24 cellular contexts compared by ENCODE assay signal in the genomic region with DNA sequence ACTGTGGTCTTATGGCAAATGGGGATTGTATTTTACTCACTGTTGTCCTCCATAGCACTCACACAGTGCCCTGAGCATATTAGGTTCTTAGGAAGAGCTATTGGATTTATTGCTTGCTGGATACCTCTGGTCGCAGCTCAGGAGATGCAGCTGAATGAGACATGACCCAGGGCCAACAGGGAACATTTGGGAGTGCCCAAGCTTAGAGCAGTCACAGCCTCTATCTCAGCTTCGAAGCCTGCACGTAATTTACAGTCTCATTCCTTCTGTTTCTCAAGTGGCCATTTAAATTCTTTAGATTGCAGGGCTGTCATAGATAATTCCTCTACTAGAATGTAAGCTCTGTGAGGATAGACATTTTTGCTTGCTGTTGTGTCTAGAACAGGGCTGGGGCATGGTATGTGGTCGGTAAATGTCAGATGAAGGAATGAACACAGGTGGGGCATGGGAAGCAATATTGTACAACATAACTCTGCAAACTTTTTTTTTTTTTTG.
A peak's percentile ranks its signal among the peaks of the same experiment; 100 is the strongest.
DNase-seq lines count a peak whose midpoint lies in the region; ATAC-seq, FAIRE-seq and TF ChIP-seq lines count a peak whose summit lies in the region.
"Had no signal": no experiment of that assay in that cellular context is flagged by ENCODE, and none has a peak within 500 bp of the region (broad histone marks: within the 10 kb centered on the region; RNA-seq: fewer than 3 reads in every experiment).

No MANE protein-coding gene starts in this region.

- H4K5ac ChIP-seq in mesendoderm (ENCODE audit: low read length) = no peak overlapping the region

- no peak for TF ChIP-seq CTCF in pancreas (IDR thresholded peaks at IDR 0.05)

- H2AK5ac ChIP-seq in trophoblast cell (ENCODE audit: low read length) (no peak overlapping the region), mesendoderm (ENCODE audit: low read length) (no peak overlapping the region)

- H2AFZ ChIP-seq in trophoblast cell (ENCODE audit: insufficient read depth, low read length, poor library complexity) = no peak overlapping the region

- no peak overlapping the region for H3K18ac ChIP-seq in trophoblast cell (ENCODE audit: low read length)
- no peak overlapping the region for H3K18ac ChIP-seq in mesendoderm (ENCODE audit: low read length)

- H3K4ac ChIP-seq in trophoblast cell (ENCODE audit: low read depth, low read length) (no peak overlapping the region), mesendoderm (ENCODE audit: low read depth, low read length) (no peak overlapping the region)

- no peak overlapping the region for H3K23ac ChIP-seq in trophoblast cell (ENCODE audit: low read length)
- H3K23ac ChIP-seq in mesendoderm (ENCODE audit: low read length) = no peak overlapping the region

- no peak overlapping the region for H2BK120ac ChIP-seq in trophoblast cell (ENCODE audit: insufficient read depth, low read length, poor library complexity)
- no peak overlapping the region for H2BK120ac ChIP-seq in mesendoderm (ENCODE audit: low read depth, low read length)

- H4K12ac ChIP-seq in trophoblast cell (ENCODE audit: low read depth, low read length) = no peak overlapping the region

- DNase-seq in trophoblast cell (peak; percentile 66 to 83), mesendoderm (no peak), pancreas (no peak), frontal cortex (ENCODE audit: low spot score in 2 of 2) (no peak)
- DNase-seq: activated CD4-positive, alpha-beta T cell treated with anti-CD3 and anti-CD28 coated beads, Interleukin-2, amount 50 U/mL, for 4 hours; activated naive CD4-positive, alpha-beta T cell; activated T-cell treated with anti-CD3 and anti-CD28 coated beads, Interleukin-2, amount 50 U/mL, for 1 hour; amygdala; CD8-positive, alpha-beta memory T cell; central memory CD4-positive, alpha-beta T cell; erythroblast; gastrocnemius medialis; GOT3; kidney glomerular epithelial cell; mammary epithelial cell; naive B cell; NCI-H1417; NCI-H774; SIG-M5 had no signal

- H3K4me2 ChIP-seq in trophoblast cell (ENCODE audit: low read length) (no peak overlapping the region), mesendoderm (ENCODE audit: low read length) (no peak overlapping the region)

- H2BK15ac ChIP-seq in mesendoderm (replicated peaks; ENCODE audit: low read depth) = no peak overlapping the region

- intact Hi-C loops in pancreas (cut with DNase I) = no loop called here

- H3K9ac ChIP-seq in trophoblast cell (ENCODE audit: low read length) (no peak overlapping the region), mesendoderm (ENCODE audit: low read length) (no peak overlapping the region)

- H4K91ac ChIP-seq in trophoblast cell (ENCODE audit: low read depth, low read length) = no peak overlapping the region

- H4K8ac ChIP-seq in trophoblast cell (ENCODE audit: low read depth, low read length) (no peak overlapping the region), mesendoderm (ENCODE audit: low read depth, low read length) (no peak overlapping the region)

- peaks cover 6% of the 10 kb centered on the region for H3K27me3 ChIP-seq in trophoblast cell (ENCODE audit: insufficient read depth, low read length)
- H3K27me3 ChIP-seq in mesendoderm (ENCODE audit: insufficient read depth, low read length, poor library complexity) = no peaks in the 10 kb centered on the region
- H3K27me3 ChIP-seq in pancreas = no peaks in the 10 kb centered on the region
- H3K27me3 ChIP-seq: right atrium auricular region, suprapubic skin had no signal

- H3K79me1 ChIP-seq in trophoblast cell (ENCODE audit: low read length) (no peaks in the 10 kb centered on the region), mesendoderm (ENCODE audit: low read length) (no peaks in the 10 kb centered on the region)

- no peak overlapping the region for H3K56ac ChIP-seq in mesendoderm (ENCODE audit: low read length)

- FAIRE-seq in pancreas (lab: Jason Lieb, UNC) (no peak), frontal cortex (lab: Jason Lieb, UNC) (no peak)

- H3K4me1 ChIP-seq in trophoblast cell (ENCODE audit: control insufficient read depth in 1 of 2, insufficient read depth in 2 of 2, low read length in 2 of 2) = no peaks in the 10 kb centered on the region
- H3K4me1 ChIP-seq in mesendoderm (ENCODE audit: control insufficient read depth, low read depth, low read length) = no peaks in the 10 kb centered on the region
- H3K4me1 ChIP-seq in pancreas = no peaks in the 10 kb centered on the region
- H3K4me1 ChIP-seq: gastrocnemius medialis, right atrium auricular region, suprapubic skin had no signal

- H3K79me2 ChIP-seq in trophoblast cell (ENCODE audit: control insufficient read depth, insufficient read depth, low read length, poor library complexity) (no peaks in the 10 kb centered on the region), mesendoderm (ENCODE audit: control insufficient read depth, insufficient read depth, low read length) (no peaks in the 10 kb centered on the region)

- ATAC-seq in GM19035 (IDR thresholded peaks at IDR 0.05; ENCODE audit: unreplicated experiment) = peak; percentile 22
- ATAC-seq in GM21528 (IDR thresholded peaks at IDR 0.05; ENCODE audit: low FRiP score, unreplicated experiment) = peak; percentile 22
- peak; percentile 2 for ATAC-seq in HG03095 (IDR thresholded peaks at IDR 0.05; ENCODE audit: unreplicated experiment)
- ATAC-seq in pancreas = no peak
- ATAC-seq: gastrocnemius medialis had no signal

- no peak overlapping the region for H3K14ac ChIP-seq in trophoblast cell (ENCODE audit: low read length)

- no peak overlapping the region for H3K4me3 ChIP-seq in trophoblast cell (ENCODE audit: low read depth, low read length)
- H3K4me3 ChIP-seq in mesendoderm (ENCODE audit: low read length) = no peak overlapping the region
- H3K4me3 ChIP-seq in pancreas = no peak overlapping the region
- H3K4me3 ChIP-seq: gastrocnemius medialis, right atrium auricular region, suprapubic skin had no signal

- no peak overlapping the region for H3K27ac ChIP-seq in trophoblast cell (ENCODE audit: low read depth, low read length)
- no peak overlapping the region for H3K27ac ChIP-seq in mesendoderm (ENCODE audit: low read depth, low read length)
- H3K27ac ChIP-seq in pancreas = no peak overlapping the region
- H3K27ac ChIP-seq: gastrocnemius medialis, right atrium auricular region, suprapubic skin had no signal

- no CpG with 5 or more reads among the region's 4 CpGs for WGBS in trophoblast cell (ENCODE audit: extremely low coverage, insufficient coverage, insufficient read length)
- no CpG with 5 or more reads among the region's 4 CpGs for WGBS in mesendoderm (ENCODE audit: extremely low coverage, insufficient coverage, low lambda C conversion rate)
- 68 to 75% methylated on average over 4 of the region's 4 CpGs for WGBS in pancreas, 2 donors

- H3K9me3 ChIP-seq in trophoblast cell (ENCODE audit: insufficient read depth, low read depth, low read length) (peaks cover 6% of the 10 kb centered on the region), pancreas (no peaks in the 10 kb centered on the region)

- no peak overlapping the region for H2BK12ac ChIP-seq in trophoblast cell (ENCODE audit: low read length)

- H2BK5ac ChIP-seq in trophoblast cell (ENCODE audit: low read depth, low read length, poor library complexity) = no peak overlapping the region
- no peak overlapping the region for H2BK5ac ChIP-seq in mesendoderm (ENCODE audit: low read length)

- H3K36me3 ChIP-seq in trophoblast cell (ENCODE audit: control insufficient read depth in 1 of 2, insufficient read depth in 2 of 2, low read length in 2 of 2) = no peaks in the 10 kb centered on the region
- H3K36me3 ChIP-seq in mesendoderm (ENCODE audit: control insufficient read depth, insufficient read depth, low read length) = no peaks in the 10 kb centered on the region
- H3K36me3 ChIP-seq in pancreas = no peaks in the 10 kb centered on the region
- H3K36me3 ChIP-seq: gastrocnemius medialis, right atrium auricular region, suprapubic skin had no signal

Comparison
In these comparisons a context has a peak if more than half of its experiments do, and no peak if none do; other contexts are left out.
1. ATAC-seq: peak in GM19035 (single experiment), GM21528 (single experiment) and HG03095 (single experiment); none in pancreas (0 of 4).
2. DNase-seq: peak in trophoblast cell (2 of 2); none in mesendoderm (single experiment), pancreas (0 of 6) and frontal cortex (0 of 2).